Comparison of ENCODE assay signal across 11 cellular contexts in genomic region chr14:74574092-74574438, GRCh38. TPM values are rescaled to one million over a fixed set of nuclear protein-coding genes. Genes with fewer than 3 reads are reported as not detected.
DNase-seq lines count a peak whose midpoint lies in the region; ATAC-seq, FAIRE-seq and TF ChIP-seq lines count a peak whose summit lies in the region.
"Had no signal": no experiment of that assay in that cellular context is flagged by ENCODE, and none has a peak within 500 bp of the region (broad histone marks: within the 10 kb centered on the region; RNA-seq: fewer than 3 reads in every experiment).

No MANE protein-coding gene starts in this region.

- H3K9me2 ChIP-seq in GM23248 (ENCODE audit: insufficient read depth): no peaks in the 10 kb centered on the region

- H3K4me2 ChIP-seq in GM23248 (ENCODE audit: unreplicated experiment) (no peak overlapping the region), smooth muscle cell (peak overlapping the region; percentile 73)

- H3K4me1 Mint-ChIP-seq in stimulated activated naive B cell treated with anti-CD40 and anti-IgM and Interleukin-4, amounts not matched to agents 10 μg/mL and 1 μg/mL and 100 μg/mL, for 72 hours: peaks cover 11 to 23% of the 10 kb centered on the region in 2 donors

- H3K9ac ChIP-seq in GM23248: no peak overlapping the region
- peak overlapping the region; percentile 62 for H3K9ac ChIP-seq in smooth muscle cell (ENCODE audit: low read depth)

- TF ChIP-seq CTCF in RWPE2 (IDR thresholded peaks at IDR 0.05; ENCODE audit: poor library complexity, severe bottlenecking): no peak
- no peak for TF ChIP-seq CTCF in esophagus squamous epithelium (IDR thresholded peaks at IDR 0.05)
- no peak for TF ChIP-seq CTCF in smooth muscle cell (IDR thresholded peaks at IDR 0.05; ENCODE audit: borderline replicate concordance, insufficient read depth, poor library complexity, severe bottlenecking)
- TF ChIP-seq CTCF in pancreas (IDR thresholded peaks at IDR 0.05): no peak

- H3K4me3 ChIP-seq in GM23248 (no peak overlapping the region), RWPE2 (ENCODE audit: severe bottlenecking) (no peak overlapping the region), esophagus squamous epithelium (no peak overlapping the region), smooth muscle cell (no peak overlapping the region), pancreas (no peak overlapping the region)

- WGBS in GM23248 (ENCODE audit: low coverage in 1 of 2, low lambda C conversion rate in 2 of 2, missing lambda C conversion rate in 2 of 2), 2 experiments: 98 to 99% methylated on average over 4 of the region's 4 CpGs
- WGBS in esophagus squamous epithelium, 2 donors: 84 to 85% methylated on average over 4 of the region's 4 CpGs
- 28% methylated on average over 4 of the region's 4 CpGs for WGBS in smooth muscle cell (ENCODE audit: low lambda C conversion rate)
- 85 to 96% methylated on average over 4 of the region's 4 CpGs for WGBS in pancreas, 2 donors

- no peak for DNase-seq in GM23248
- no peak for DNase-seq in RWPE2 (ENCODE audit: low spot score)
- no peak for DNase-seq in esophagus squamous epithelium (lab: John Stamatoyannopoulos, UW)
- DNase-seq in smooth muscle cell (lab: John Stamatoyannopoulos, UW; ENCODE audit: unreplicated experiment): no peak
- no peak for DNase-seq in stimulated activated naive B cell treated with anti-CD40 and anti-IgM and Interleukin-4, amounts not matched to agents 10 μg/mL and 1 μg/mL and 100 μg/mL, for 72 hours
- DNase-seq in erythroblast (lab: John Stamatoyannopoulos, UW): no peak
- DNase-seq in pancreas: no peak
- no peak for DNase-seq in T-helper 9 cell
- DNase-seq: DMS79 treated with DMSO at 0.1 percent for 48 hours; stimulated activated CD4-positive, alpha-beta T cell treated with anti-CD3 and anti-CD28 coated beads, Interleukin-2, amount 100 ng/mL, for 24 hours had no signal

- H3K79me2 ChIP-seq in GM23248 (ENCODE audit: insufficient read depth) (peaks cover 77% of the 10 kb centered on the region), smooth muscle cell (ENCODE audit: low read depth) (peaks cover 5% of the 10 kb centered on the region)

- H4K20me1 ChIP-seq in GM23248 (ENCODE audit: insufficient read depth) (no peaks in the 10 kb centered on the region), smooth muscle cell (ENCODE audit: low read depth) (no peaks in the 10 kb centered on the region)

- intact Hi-C loops in esophagus squamous epithelium (cut with DNase I): no loop called here
- intact Hi-C loops in pancreas (cut with DNase I): no loop called here

- H3K27me3 ChIP-seq in GM23248 (replicated peaks; ENCODE audit: insufficient read depth) (no peaks in the 10 kb centered on the region), RWPE2 (ENCODE audit: insufficient read depth, poor library complexity, severe bottlenecking) (no peaks in the 10 kb centered on the region), esophagus squamous epithelium (no peaks in the 10 kb centered on the region), smooth muscle cell (ENCODE audit: low read depth) (no peaks in the 10 kb centered on the region), pancreas (no peaks in the 10 kb centered on the region)

- H3F3A ChIP-seq in GM23248 (ENCODE audit: insufficient read depth) (peaks cover 60% of the 10 kb centered on the region), smooth muscle cell (ENCODE audit: low read depth) (peaks cover 25% of the 10 kb centered on the region)

- no peak for FAIRE-seq in pancreas (lab: Jason Lieb, UNC)

- 0 out of 2 replicates have a peak, but pooled peaks cover 5% of the 10 kb centered on the region for H3K36me3 ChIP-seq in GM23248 (ENCODE audit: low read depth)
- H3K36me3 ChIP-seq in RWPE2 (ENCODE audit: low read depth): peaks cover 51% of the 10 kb centered on the region
- H3K36me3 ChIP-seq in esophagus squamous epithelium: no peaks in the 10 kb centered on the region
- H3K36me3 ChIP-seq in smooth muscle cell (ENCODE audit: low read depth): no peaks in the 10 kb centered on the region
- no peaks in the 10 kb centered on the region for H3K36me3 ChIP-seq in pancreas

- H3K36me3 Mint-ChIP-seq in stimulated activated naive B cell treated with anti-CD40 and anti-IgM and Interleukin-4, amounts not matched to agents 10 μg/mL and 1 μg/mL and 100 μg/mL, for 72 hours: no peaks in the 10 kb centered on the region

- H3K27ac Mint-ChIP-seq in stimulated activated naive B cell treated with anti-CD40 and anti-IgM and Interleukin-4, amounts not matched to agents 10 μg/mL and 1 μg/mL and 100 μg/mL, for 72 hours: no peak overlapping the region

- ATAC-seq in RWPE2 (ENCODE audit: low read depth): no peak
- no peak for ATAC-seq in stimulated activated naive B cell treated with anti-CD40 and anti-IgM and Interleukin-4, amounts not matched to agents 10 μg/mL and 1 μg/mL and 100 μg/mL, for 72 hours (replicated peaks)
- ATAC-seq in pancreas: no peak

- no peak overlapping the region for H3K4me3 Mint-ChIP-seq in stimulated activated naive B cell treated with anti-CD40 and anti-IgM and Interleukin-4, amounts not matched to agents 10 μg/mL and 1 μg/mL and 100 μg/mL, for 72 hours
- H3K4me3 Mint-ChIP-seq: neural crest cell had no signal

- no peak overlapping the region for H2AFZ ChIP-seq in GM23248
- no peak overlapping the region for H2AFZ ChIP-seq in smooth muscle cell (ENCODE audit: low read depth)

- no peaks in the 10 kb centered on the region for H3K9me3 Mint-ChIP-seq in stimulated activated naive B cell treated with anti-CD40 and anti-IgM and Interleukin-4, amounts not matched to agents 10 μg/mL and 1 μg/mL and 100 μg/mL, for 72 hours
- H3K9me3 Mint-ChIP-seq: neural crest cell had no signal

- TF ChIP-seq POLR2A in esophagus squamous epithelium (IDR thresholded peaks at IDR 0.05): no peak
- no peak for TF ChIP-seq POLR2A in erythroblast (IDR thresholded peaks at IDR 0.05; ENCODE audit: low read length)

- peaks cover 83% of the 10 kb centered on the region for H3K4me1 ChIP-seq in GM23248 (ENCODE audit: insufficient read depth)
- peaks cover 69% of the 10 kb centered on the region for H3K4me1 ChIP-seq in RWPE2 (ENCODE audit: insufficient read depth, poor library complexity, severe bottlenecking)
- H3K4me1 ChIP-seq in esophagus squamous epithelium: peaks cover 48 to 97% (median 65%) of the 10 kb centered on the region in 3 donors
- peaks cover 46% of the 10 kb centered on the region for H3K4me1 ChIP-seq in smooth muscle cell (ENCODE audit: low read depth)
- no peaks in the 10 kb centered on the region for H3K4me1 ChIP-seq in pancreas

- peaks cover 23 to 26% of the 10 kb centered on the region in 2 donors for H3K27me3 Mint-ChIP-seq in stimulated activated naive B cell treated with anti-CD40 and anti-IgM and Interleukin-4, amounts not matched to agents 10 μg/mL and 1 μg/mL and 100 μg/mL, for 72 hours

- peak overlapping the region; percentile 96 for H3K27ac ChIP-seq in GM23248
- H3K27ac ChIP-seq in RWPE2 (ENCODE audit: poor library complexity, severe bottlenecking): peak overlapping the region; percentile 100
- peak overlapping the region in 3 of 4 donors; percentile 89 to 95 (median 90) for H3K27ac ChIP-seq in esophagus squamous epithelium
- H3K27ac ChIP-seq in smooth muscle cell (ENCODE audit: low read depth): peak overlapping the region; percentile 96
- H3K27ac ChIP-seq in pancreas: no peak overlapping the region

- no peaks in the 10 kb centered on the region for H3K9me3 ChIP-seq in GM23248 (ENCODE audit: low read depth)
- no peaks in the 10 kb centered on the region for H3K9me3 ChIP-seq in RWPE2 (ENCODE audit: severe bottlenecking)
- no peaks in the 10 kb centered on the region for H3K9me3 ChIP-seq in esophagus squamous epithelium
- H3K9me3 ChIP-seq in smooth muscle cell (replicated peaks; ENCODE audit: low read depth): no peaks in the 10 kb centered on the region
- H3K9me3 ChIP-seq in pancreas: no peaks in the 10 kb centered on the region

- in situ Hi-C loops in GM23248 (cut with MboI): no loop called here

RNA-seq across cellular contexts. Expression of gene LTBP2, which starts 38.0 kb away (rescaled TPM):
- total RNA-seq in GM23248 (2014; rRNA removed; shearing (Covaris generic)): 441 and 456 TPM in 2 replicates
- polyA plus RNA-seq in GM23248 (2016; fragmentation: Nextera tagmentation; extraction: Ambion mirVana) (73.5 and 73.7 TPM in 2 replicates), smooth muscle cell (74.2 and 90.1 TPM in 2 replicates), pancreas (1 to 10 TPM; 1.8 to 2.5 TPM)
- total RNA-seq in esophagus squamous epithelium (10 to 100 TPM; 10.3 to 41.6 (median 17.0) TPM), smooth muscle cell (103 and 108 TPM in 2 replicates), pancreas (10 to 100 TPM in 2 of 6 donors, 1 to 10 TPM in 4; 3.3 to 18.1 (median 5.5) TPM)

Comparison
In these comparisons a context has a peak if more than half of its experiments do, and no peak if none do; other contexts are left out.
1. H3K27ac ChIP-seq: peak in GM23248 (single experiment), RWPE2 (single experiment), esophagus squamous epithelium (3 of 4) and smooth muscle cell (single experiment); none in pancreas (0 of 4).